11 cellular contexts compared by ENCODE assay signal in genomic region chr14:88791252-88791621, GRCh38. TPM values are rescaled to one million over a fixed set of nuclear protein-coding genes. Genes with fewer than 3 reads are reported as not detected.
DNase-seq lines count a peak whose midpoint lies in the region; ATAC-seq and TF ChIP-seq lines count a peak whose summit lies in the region.
"Had no signal": no experiment of that assay in that cellular context is flagged by ENCODE, and none has a peak within 500 bp of the region (broad histone marks: within the 10 kb centered on the region; RNA-seq: fewer than 3 reads in every experiment).

No MANE protein-coding gene starts in this region.

- H3K36me3 ChIP-seq in right lobe of liver, result no peaks in the 10 kb centered on the region
- H3K36me3 ChIP-seq: gastrocnemius medialis had no signal

- 57% methylated on average over 3 of the region's 3 CpGs for WGBS in right lobe of liver (ENCODE audit: insufficient coverage, low coverage, low lambda C conversion rate, missing lambda C conversion rate)

- H3K27me3 ChIP-seq in right lobe of liver, result no peaks in the 10 kb centered on the region

- in situ Hi-C loops in Caki2 (cut with HindIII; ENCODE audit: low pct_unique_long_range_greater_than_20kb, low sequenced_read_pairs), result no loop called here
- in situ Hi-C loops in KBM-7 (cut with MboI; ENCODE audit: low pct_unique_long_range_greater_than_20kb, low sequenced_read_pairs), result no loop called here

- H3K4me1 Mint-ChIP-seq in HFFc6 (ENCODE audit: low read depth) (peaks cover 55% of the 10 kb centered on the region), nephron (no peaks in the 10 kb centered on the region)
- H3K4me1 Mint-ChIP-seq in activated naive CD8-positive, alpha-beta T cell treated with anti-CD3 and anti-CD28 coated beads, Interleukin-2, amount 50 U/mL, for 24 hours, result peaks cover 34% of the 10 kb centered on the region

- peaks cover 0 to 6% (median 0%) of the 10 kb centered on the region in 4 donors for H3K4me1 ChIP-seq in right lobe of liver
- H3K4me1 ChIP-seq: gastrocnemius medialis, psoas muscle had no signal

- no peak for TF ChIP-seq POLR2A in right lobe of liver (IDR thresholded peaks at IDR 0.05)

- DNase-seq in Caki2 (ENCODE audit: low read depth), result peak; percentile 10
- DNase-seq in HFFc6, result no peak
- no peak for DNase-seq in activated naive CD8-positive, alpha-beta T cell treated with anti-CD3 and anti-CD28 coated beads, Interleukin-2, amount 50 U/mL, for 24 hours
- DNase-seq in KBM-7, result no peak
- no peak for DNase-seq in right lobe of liver
- DNase-seq: activated gamma-delta T cell, gastrocnemius medialis, psoas muscle had no signal

- no peaks in the 10 kb centered on the region for H3K9me3 Mint-ChIP-seq in HFFc6
- H3K9me3 Mint-ChIP-seq in activated naive CD8-positive, alpha-beta T cell treated with anti-CD3 and anti-CD28 coated beads, Interleukin-2, amount 50 U/mL, for 24 hours, result peaks cover 7% of the 10 kb centered on the region
- no peaks in the 10 kb centered on the region for H3K9me3 Mint-ChIP-seq in nephron

- H3K27ac Mint-ChIP-seq in HFFc6 (peak overlapping the region; percentile 55; the same call in 1 of the 2 replicates), nephron (no peak overlapping the region)
- no peak overlapping the region for H3K27ac Mint-ChIP-seq in activated naive CD8-positive, alpha-beta T cell treated with anti-CD3 and anti-CD28 coated beads, Interleukin-2, amount 50 U/mL, for 24 hours

- intact Hi-C loops in right lobe of liver (cut with DNase I), result no loop called here

- no peak for TF ChIP-seq CTCF in HFFc6 (IDR thresholded peaks at IDR 0.05)
- no peak for TF ChIP-seq CTCF in nephron (IDR thresholded peaks at IDR 0.05; ENCODE audit: unreplicated experiment in 3 of 3)
- TF ChIP-seq CTCF in right lobe of liver (IDR thresholded peaks at IDR 0.05), result no peak

- H3K27me3 Mint-ChIP-seq in HFFc6 (ENCODE audit: insufficient read depth) (no peaks in the 10 kb centered on the region), nephron (ENCODE audit: low read depth) (peaks cover 61% of the 10 kb centered on the region)
- no peaks in the 10 kb centered on the region for H3K27me3 Mint-ChIP-seq in activated naive CD8-positive, alpha-beta T cell treated with anti-CD3 and anti-CD28 coated beads, Interleukin-2, amount 50 U/mL, for 24 hours

- no peak for ATAC-seq in activated naive CD8-positive, alpha-beta T cell treated with anti-CD3 and anti-CD28 coated beads, Interleukin-2, amount 50 U/mL, for 24 hours
- no peak for ATAC-seq in GM19452 (IDR thresholded peaks at IDR 0.05; ENCODE audit: unreplicated experiment)
- ATAC-seq in right lobe of liver, result no peak
- ATAC-seq in HG02973 (IDR thresholded peaks at IDR 0.05; ENCODE audit: unreplicated experiment), result no peak
- ATAC-seq: gastrocnemius medialis had no signal

- H3K36me3 Mint-ChIP-seq in HFFc6 (ENCODE audit: low read depth) (peaks cover 7% of the 10 kb centered on the region; the same call in 1 of the 2 replicates), nephron (ENCODE audit: low read depth) (no peaks in the 10 kb centered on the region)
- peaks cover 5% of the 10 kb centered on the region for H3K36me3 Mint-ChIP-seq in activated naive CD8-positive, alpha-beta T cell treated with anti-CD3 and anti-CD28 coated beads, Interleukin-2, amount 50 U/mL, for 24 hours (ENCODE audit: low read depth)

- H3K4me3 Mint-ChIP-seq in HFFc6, result peak overlapping the region; percentile 88
- peak overlapping the region; percentile 85 for H3K4me3 Mint-ChIP-seq in activated naive CD8-positive, alpha-beta T cell treated with anti-CD3 and anti-CD28 coated beads, Interleukin-2, amount 50 U/mL, for 24 hours
- peak overlapping the region; percentile 76 to 81 (median 81) for H3K4me3 Mint-ChIP-seq in nephron

- no peaks in the 10 kb centered on the region for H3K9me3 ChIP-seq in right lobe of liver
- H3K9me3 ChIP-seq: gastrocnemius medialis, psoas muscle had no signal

- no peak overlapping the region for H3K27ac ChIP-seq in right lobe of liver
- H3K27ac ChIP-seq: gastrocnemius medialis, psoas muscle had no signal

- no peak overlapping the region for H3K4me3 ChIP-seq in right lobe of liver

RNA-seq across cellular contexts. Expression of gene EML5, which starts 1.5 kb away (rescaled TPM):
- total RNA-seq in Caki2 (2014; rRNA removed; shearing (Covaris generic); ENCODE audit: low replicate concordance), result 0.12 and 1.3 TPM in 2 replicates
- total RNA-seq in HFFc6 (2021; fragmentation: NEBNext Ultra II Directional; extraction: Animal tissue kit (Norgen Biotek cat#: 25700)), result 10 to 100 TPM in 5 of 6 experiments, 1 to 10 TPM in 1; 8.7 to 15.7 (median 14.7) TPM
- 1 to 10 TPM in 1 of 6 experiments, under 1 TPM in 5; 0.07 to 1.7 (median 0.24) TPM for total RNA-seq in right lobe of liver

RNA-seq across cellular contexts. Expression of gene TTC8, which starts 33.2 kb away (rescaled TPM):
- total RNA-seq in Caki2 (2014; rRNA removed; shearing (Covaris generic); ENCODE audit: low replicate concordance), result 47.1 and 60.6 TPM in 2 replicates
- 10 to 100 TPM; 51.3 to 70.0 (median 58.5) TPM for total RNA-seq in HFFc6 (2021; fragmentation: NEBNext Ultra II Directional; extraction: Animal tissue kit (Norgen Biotek cat#: 25700))
- total RNA-seq in right lobe of liver, result 10 to 100 TPM in 4 of 6 experiments, 1 to 10 TPM in 2; 6.9 to 25.0 (median 11.1) TPM
